Comparison of ENCODE assay signal across 1 cellular context in genomic region chr11:118913411-118914125, GRCh38.
TF ChIP-seq lines count a peak whose summit lies in the region.

No MANE protein-coding gene starts in this region.

TF ChIP-seq in GM12878, 131 proteins besides CTCF, POLR2A, EP300 and RAD21:
- TF ChIP-seq PAX8 (IDR thresholded peaks at IDR 0.05) (no peak), RUNX3 (IDR thresholded peaks at IDR 0.05; ENCODE audit: low read length) (peak; percentile 1; the same call in 1 of the 2 replicates)
